ENCODE assay signal across 28 cellular contexts in genomic region chr11:132779487-132779886, GRCh38.
DNase-seq lines count a peak whose midpoint lies in the region; ATAC-seq and TF ChIP-seq lines count a peak whose summit lies in the region.
"Had no signal": no experiment of that assay in that cellular context is flagged by ENCODE, and none has a peak within 500 bp of the region (broad histone marks: within the 10 kb centered on the region; RNA-seq: fewer than 3 reads in every experiment).

No MANE protein-coding gene starts in this region.

- DNase-seq in EH (ENCODE audit: low read depth) (peak; percentile 62), HFFc6 (peak; percentile 49), choroid plexus epithelial cell (ENCODE audit: low read depth) (peak; percentile 28), left lobe of liver (ENCODE audit: low spot score) (no peak), DMS79 (lab: John Stamatoyannopoulos, UW) (no peak), NCI-H1694 treated with DMSO at 0.1 percent for 48 hours (lab: John Stamatoyannopoulos, UW) (no peak), thyroid gland (no peak)
- DNase-seq: activated CD4-positive, alpha-beta T cell treated with anti-CD3 and anti-CD28 coated beads, Interleukin-2, amount 50 U/mL, for 48 hours; activated CD4-positive, CD25-positive, alpha-beta regulatory T cell treated with anti-CD3 and anti-CD28 coated beads, Interleukin-2, amount 50 U/mL, for 72 hours; activated naive CD4-positive, alpha-beta T cell treated with anti-CD3 and anti-CD28 coated beads, Interleukin-2, amount 10 ng/mL, durations not matched to agents 7 days and 5 days; DMS 273 treated with DMSO at 0.1 percent for 48 hours; endodermal cell; NCI-H146; NCI-H446; NCI-H748 treated with DMSO at 0.1 percent for 48 hours; pancreas; Right ventricle myocardium superior; spleen; stimulated activated CD4-positive, alpha-beta T cell treated with anti-CD3 and anti-CD28 coated beads, Interleukin-2, amount 100 ng/mL, for 48 hours; stomach; T-helper 2 cell had no signal

- H3K9me3 ChIP-seq in thyroid gland = no peaks in the 10 kb centered on the region
- H3K9me3 ChIP-seq: pancreas, spleen, stomach, vagina had no signal

- TF ChIP-seq CTCF in HFFc6 (IDR thresholded peaks at IDR 0.05) = no peak
- no peak for TF ChIP-seq CTCF in choroid plexus epithelial cell (conservative IDR thresholded peaks at IDR 0.05; ENCODE audit: low read depth, low read length)
- no peak for TF ChIP-seq CTCF in thyroid gland (IDR thresholded peaks at IDR 0.05)

- 52 to 58% methylated on average over 3 of the region's 3 CpGs for WGBS in thyroid gland, 2 donors

- no peaks in the 10 kb centered on the region for H3K36me3 ChIP-seq in thyroid gland
- H3K36me3 ChIP-seq: BLaER1, pancreas, spleen, stomach, vagina had no signal

- no peak overlapping the region; the same call in 1 of the 2 replicates for H3K27ac Mint-ChIP-seq in HFFc6
- H3K27ac Mint-ChIP-seq: activated naive CD4-positive, alpha-beta T cell treated with anti-CD3 and anti-CD28 coated beads, Interleukin-2, amount 10 ng/mL, durations not matched to agents 7 days and 5 days; activated T-helper 17 cell treated with anti-CD3 and anti-CD28 coated beads, Interleukin-2, amount 50 U/mL, for 72 hours; endodermal cell; IgD-negative memory B cell had no signal

- peaks cover 17% of the 10 kb centered on the region for H3K4me1 Mint-ChIP-seq in HFFc6 (ENCODE audit: low read depth)
- H3K4me1 Mint-ChIP-seq: activated naive CD4-positive, alpha-beta T cell treated with anti-CD3 and anti-CD28 coated beads, Interleukin-2, amount 10 ng/mL, durations not matched to agents 7 days and 5 days; activated T-helper 17 cell treated with anti-CD3 and anti-CD28 coated beads, Interleukin-2, amount 50 U/mL, for 72 hours; IgD-negative memory B cell had no signal

- no peaks in the 10 kb centered on the region for H3K36me3 Mint-ChIP-seq in HFFc6 (ENCODE audit: low read depth)
- H3K36me3 Mint-ChIP-seq: activated naive CD4-positive, alpha-beta T cell treated with anti-CD3 and anti-CD28 coated beads, Interleukin-2, amount 10 ng/mL, durations not matched to agents 7 days and 5 days; IgD-negative memory B cell had no signal

- H3K4me1 ChIP-seq in thyroid gland = no peaks in the 10 kb centered on the region
- H3K4me1 ChIP-seq: pancreas, spleen, stomach, vagina had no signal

- TF ChIP-seq POLR2A in thyroid gland (IDR thresholded peaks at IDR 0.05) = no peak

- no peak overlapping the region for H3K27ac ChIP-seq in thyroid gland
- H3K27ac ChIP-seq: BLaER1, pancreas, spleen, stomach, vagina had no signal

- ATAC-seq in left lobe of liver (peak; percentile 21), HG03039 (IDR thresholded peaks at IDR 0.05; ENCODE audit: unreplicated experiment) (no peak)
- ATAC-seq: activated T-helper 17 cell treated with anti-CD3 and anti-CD28 coated beads, Interleukin-2, amount 50 U/mL, for 72 hours; esophagus mucosa; Panc1; pancreas had no signal

- peaks cover 3% of the 10 kb centered on the region; the same call in 1 of the 2 replicates for H3K9me3 Mint-ChIP-seq in HFFc6
- H3K9me3 Mint-ChIP-seq: activated naive CD4-positive, alpha-beta T cell treated with anti-CD3 and anti-CD28 coated beads, Interleukin-2, amount 10 ng/mL, durations not matched to agents 7 days and 5 days; activated T-helper 17 cell treated with anti-CD3 and anti-CD28 coated beads, Interleukin-2, amount 50 U/mL, for 72 hours; IgD-negative memory B cell had no signal

- no peaks in the 10 kb centered on the region for H3K27me3 ChIP-seq in thyroid gland
- H3K27me3 ChIP-seq: BLaER1, spleen, stomach, vagina had no signal

- intact Hi-C loops in thyroid gland (cut with DNase I) = no loop called here

- H3K4me3 ChIP-seq in choroid plexus epithelial cell (ENCODE audit: low read depth, low read length) (no peak overlapping the region), thyroid gland (replicated peaks in 1 of 3) (no peak overlapping the region)
- H3K4me3 ChIP-seq: BLaER1, pancreas, spleen, stomach, vagina had no signal

- H3K27me3 Mint-ChIP-seq in HFFc6 (ENCODE audit: insufficient read depth) = peaks cover 9% of the 10 kb centered on the region
- H3K27me3 Mint-ChIP-seq: activated naive CD4-positive, alpha-beta T cell treated with anti-CD3 and anti-CD28 coated beads, Interleukin-2, amount 10 ng/mL, durations not matched to agents 7 days and 5 days; IgD-negative memory B cell had no signal

- H3K4me3 Mint-ChIP-seq in HFFc6 = no peak overlapping the region
- H3K4me3 Mint-ChIP-seq: activated naive CD4-positive, alpha-beta T cell treated with anti-CD3 and anti-CD28 coated beads, Interleukin-2, amount 10 ng/mL, durations not matched to agents 7 days and 5 days; activated T-helper 17 cell treated with anti-CD3 and anti-CD28 coated beads, Interleukin-2, amount 50 U/mL, for 72 hours; endodermal cell; IgD-negative memory B cell had no signal

Comparison
In these comparisons a context has a peak if more than half of its experiments do, and no peak if none do; other contexts are left out.
1. DNase-seq: peak in EH (single experiment), HFFc6 (single experiment) and choroid plexus epithelial cell (single experiment); none in left lobe of liver (single experiment), DMS79 (single experiment), NCI-H1694 treated with DMSO at 0.1 percent for 48 hours (single experiment) and thyroid gland (0 of 2).